Comparison of ENCODE assay signal across 14 cellular contexts in the genomic region with DNA sequence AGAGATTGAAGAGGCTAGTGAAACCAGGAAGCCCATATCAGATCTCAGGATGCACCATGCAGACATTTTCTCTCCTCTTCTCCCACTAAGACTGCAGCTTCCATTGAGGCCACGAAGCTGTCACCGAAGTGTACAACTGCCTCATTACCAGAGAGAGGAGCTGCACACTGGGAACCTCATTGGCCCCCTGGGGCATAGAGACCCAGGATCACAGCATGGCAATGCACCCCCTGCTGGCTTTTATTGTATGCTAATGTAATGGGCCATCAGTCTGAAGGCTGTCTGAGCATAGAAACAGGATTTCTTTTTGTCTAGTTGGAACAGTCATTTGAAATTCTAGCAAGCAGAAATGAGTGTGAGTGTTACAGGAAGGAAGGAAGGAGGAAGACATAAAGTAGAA.
DNase-seq lines count a peak whose midpoint lies in the region; ATAC-seq, FAIRE-seq and TF ChIP-seq lines count a peak whose summit lies in the region.
"Had no signal": no experiment of that assay in that cellular context is flagged by ENCODE, and none has a peak within 500 bp of the region (broad histone marks: within the 10 kb centered on the region; RNA-seq: fewer than 3 reads in every experiment).

No MANE protein-coding gene starts in this region.

- H3K27me3 ChIP-seq in keratinocyte (ENCODE audit: control insufficient read depth, extremely low read depth, insufficient read depth, low read length) = no peaks in the 10 kb centered on the region
- H3K27me3 ChIP-seq: upper lobe of right lung had no signal

- dilution Hi-C loops in keratinocyte (cut with MboI; ENCODE audit: extremely low pct_ligation_motif_present, low sequenced_read_pairs) = no loop called here

- H3K79me2 ChIP-seq in keratinocyte (ENCODE audit: control insufficient read depth, insufficient read depth, low read length) = no peaks in the 10 kb centered on the region

- H3K4me2 ChIP-seq in keratinocyte (ENCODE audit: control insufficient read depth, extremely low read depth, insufficient read depth, low read depth, low read length) = no peak overlapping the region

- ATAC-seq in GM19395 (IDR thresholded peaks at IDR 0.05; ENCODE audit: unreplicated experiment) = no peak
- ATAC-seq: activated T-cell treated with anti-CD3 and anti-CD28 coated beads, Interleukin-2, amount 50 U/mL, for 72 hours; T-cell; upper lobe of right lung had no signal

- H2AFZ ChIP-seq in keratinocyte (ENCODE audit: control insufficient read depth, low read length) = no peak overlapping the region

- peak; percentile 19 to 37 (median 20) for TF ChIP-seq CTCF in keratinocyte (optimal IDR thresholded peaks at IDR 0.05 in 1 of 3, IDR thresholded peaks at IDR 0.05 in 1 of 3, conservative IDR thresholded peaks at IDR 0.05 in 1 of 3; ENCODE audit: extremely low read depth in 1 of 3, insufficient read depth in 2 of 3, low read length in 3 of 3)

- peak; percentile 17 for DNase-seq in NCI-H1694 treated with DMSO at 0.1 percent for 48 hours (lab: John Stamatoyannopoulos, UW)
- DNase-seq in NCI-H1694 (lab: John Stamatoyannopoulos, UW) = no peak
- peak; percentile 4 for DNase-seq in H4 (ENCODE audit: low spot score)
- DNase-seq in NCI-H345 treated with DMSO at 0.1 percent for 48 hours (lab: John Stamatoyannopoulos, UW; ENCODE audit: unreplicated experiment) = peak; percentile 76
- DNase-seq in keratinocyte (ENCODE audit: low read depth, low spot score) = no peak
- DNase-seq in glomerular visceral epithelial cell (ENCODE audit: extremely low spot score) = no peak
- DNase-seq in germinal center (ENCODE audit: low spot score) = no peak
- DNase-seq: activated T-cell treated with anti-CD3 and anti-CD28 coated beads, Interleukin-2, amount 50 U/mL, for 72 hours; dermis blood vessel endothelial cell; stimulated activated CD4-positive, alpha-beta T cell treated with anti-CD3 and anti-CD28 coated beads, Interleukin-1b, Interleukin-23, amount 100 ng/mL, for 48 hours; T-cell; upper lobe of right lung had no signal

- no peak overlapping the region for H3K27ac ChIP-seq in keratinocyte (ENCODE audit: control insufficient read depth, insufficient read depth, low read length)
- H3K27ac ChIP-seq: HL-60, upper lobe of right lung had no signal

- no peaks in the 10 kb centered on the region for H3K9me3 ChIP-seq in keratinocyte (ENCODE audit: control insufficient read depth, low read depth, low read length)
- H3K9me3 ChIP-seq: upper lobe of right lung had no signal

- H3K4me1 ChIP-seq in keratinocyte (ENCODE audit: control insufficient read depth, extremely low read depth, insufficient read depth, low read length) = no peaks in the 10 kb centered on the region
- H3K4me1 ChIP-seq: upper lobe of right lung had no signal

- H3K4me3 ChIP-seq in keratinocyte (ENCODE audit: control insufficient read depth in 2 of 3, extremely low read depth in 1 of 3, insufficient read depth in 2 of 3, low read depth in 1 of 3, low read length in 3 of 3) = no peak overlapping the region
- H3K4me3 ChIP-seq: upper lobe of right lung had no signal

- H3K9me1 ChIP-seq in keratinocyte (ENCODE audit: control insufficient read depth, extremely low read depth, insufficient read depth, low read length) = no peaks in the 10 kb centered on the region

- H3K9ac ChIP-seq in keratinocyte (ENCODE audit: control insufficient read depth, extremely low read depth, insufficient read depth, low read length) = no peak overlapping the region

- no peak for FAIRE-seq in keratinocyte (lab: Jason Lieb, UNC)

- H3K36me3 ChIP-seq in keratinocyte (ENCODE audit: control insufficient read depth in 2 of 2, extremely low read depth in 1 of 2, insufficient read depth in 2 of 2, low read length in 2 of 2) = no peaks in the 10 kb centered on the region
- H3K36me3 ChIP-seq: upper lobe of right lung had no signal

- H4K20me1 ChIP-seq in keratinocyte (ENCODE audit: control insufficient read depth, extremely low read depth, insufficient read depth, low read length) = no peaks in the 10 kb centered on the region

Comparison
In these comparisons a context has a peak if more than half of its experiments do, and no peak if none do; other contexts are left out.
1. DNase-seq: peak in NCI-H1694 treated with DMSO at 0.1 percent for 48 hours (single experiment), H4 (single experiment) and NCI-H345 treated with DMSO at 0.1 percent for 48 hours (single experiment); none in NCI-H1694 (single experiment), keratinocyte (single experiment), glomerular visceral epithelial cell (single experiment) and germinal center (single experiment).